Comparison of ENCODE assay signal across 21 cellular contexts in genomic region chr1:162983671-162984425, GRCh38.
A peak's percentile ranks its signal among the peaks of the same experiment; 100 is the strongest.
DNase-seq lines count a peak whose midpoint lies in the region; ATAC-seq, FAIRE-seq and TF ChIP-seq lines count a peak whose summit lies in the region.
"Had no signal": no experiment of that assay in that cellular context is flagged by ENCODE, and none has a peak within 500 bp of the region (broad histone marks: within the 10 kb centered on the region; RNA-seq: fewer than 3 reads in every experiment).

No MANE protein-coding gene starts in this region.

- no peak overlapping the region for H3K4me3 Mint-ChIP-seq in Caco-2 (ENCODE audit: unreplicated experiment)

- ATAC-seq in omental fat pad (ENCODE audit: low FRiP score) = peak; percentile 40
- ATAC-seq: A549, Right ventricle myocardium inferior had no signal

- TF ChIP-seq EP300 in ovary (IDR thresholded peaks at IDR 0.05) = no peak

- H3K27ac ChIP-seq in brain microvascular endothelial cell = peak overlapping the region; percentile 99
- H3K27ac ChIP-seq in ovary = no peak overlapping the region
- H3K27ac ChIP-seq: A549, C4-2B, SK-N-MC had no signal

- DNase-seq in EH (ENCODE audit: low read depth) = peak; percentile 20
- peak; percentile 86 for DNase-seq in NCI-H226
- no peak for DNase-seq in brain microvascular endothelial cell
- no peak for DNase-seq in omental fat pad (ENCODE audit: low spot score)
- DNase-seq in ovary = no peak
- no peak for DNase-seq in D721Med (ENCODE audit: insufficient read length, low spot score)
- no peak for DNase-seq in Kasumi-1 (lab: John Stamatoyannopoulos, UW)
- DNase-seq in Caco-2 = no peak
- DNase-seq: DMS153, H7, MV-4-11, NCI-H1417, NCI-H1930, NCI-H2171, NCI-H446 treated with DMSO at 0.1 percent for 48 hours, NCI-H774 had no signal

- no peak for TF ChIP-seq POLR2A in ovary (IDR thresholded peaks at IDR 0.05)

- 67 to 75% (median 67%) methylated on average over 3 of the region's 3 CpGs for WGBS in ovary, 3 donors

- CTCF ChIA-PET in Caco-2 (lab: Charles Lee) = interaction anchor here (1.0 kb wide), 2 partner anchors 85 to 130 kb away, joined by 3 read pairs; partner anchors contain the start of gene RGS4

- POLR2A ChIA-PET in Caco-2 (lab: Charles Lee) = no interaction called here

- no peaks in the 10 kb centered on the region for H3K36me3 Mint-ChIP-seq in Caco-2 (ENCODE audit: insufficient read depth, unreplicated experiment)

- H3K4me3 ChIP-seq in brain microvascular endothelial cell (ENCODE audit: low read depth, low read length) (no peak overlapping the region), ovary (no peak overlapping the region), Caco-2 (ENCODE audit: low read depth, low read length) (no peak overlapping the region)
- H3K4me3 ChIP-seq: A549, SK-N-MC had no signal

- H3K4me1 ChIP-seq in ovary (ENCODE audit: insufficient read depth) = no peaks in the 10 kb centered on the region
- no peaks in the 10 kb centered on the region for H3K4me1 ChIP-seq in Caco-2
- H3K4me1 ChIP-seq: A549 had no signal

- in situ Hi-C loops in brain microvascular endothelial cell (cut with HindIII; ENCODE audit: low pct_ligation_motif_present, low sequenced_read_pairs) = no loop called here

- no TSS peak for BruUV-seq in Caco-2 (replicated peaks; lab: Mats Ljungman, UMichigan)

- no peaks in the 10 kb centered on the region for H3K4me1 Mint-ChIP-seq in Caco-2 (ENCODE audit: low read depth, unreplicated experiment)

- H3K27me3 ChIP-seq in brain microvascular endothelial cell (replicated peaks) (no peaks in the 10 kb centered on the region), ovary (no peaks in the 10 kb centered on the region), Caco-2 (replicated peaks; ENCODE audit: control insufficient read depth, insufficient read depth, low read length) (no peaks in the 10 kb centered on the region)

- TF ChIP-seq CTCF in brain microvascular endothelial cell (IDR thresholded peaks at IDR 0.05; ENCODE audit: low read depth, low read length, missing control alignments) = no peak
- TF ChIP-seq CTCF in omental fat pad (IDR thresholded peaks at IDR 0.05) = no peak
- TF ChIP-seq CTCF in ovary (IDR thresholded peaks at IDR 0.05) = no peak
- no peak for TF ChIP-seq CTCF in D721Med (IDR thresholded peaks at IDR 0.05; ENCODE audit: insufficient read depth, missing control alignments)
- no peak for TF ChIP-seq CTCF in Caco-2 (IDR thresholded peaks at IDR 0.05; ENCODE audit: insufficient read depth in 1 of 2, low read depth in 1 of 2, low read length in 1 of 2, severe bottlenecking in 1 of 2, unreplicated experiment in 1 of 2)

- peaks cover 3% of the 10 kb centered on the region for H3K27me3 Mint-ChIP-seq in Caco-2 (ENCODE audit: insufficient read depth, unreplicated experiment)

- H3K36me3 ChIP-seq in brain microvascular endothelial cell (replicated peaks) = no peaks in the 10 kb centered on the region
- no peaks in the 10 kb centered on the region for H3K36me3 ChIP-seq in ovary
- no peaks in the 10 kb centered on the region for H3K36me3 ChIP-seq in Caco-2 (ENCODE audit: control insufficient read depth, insufficient read depth, low read length)

- H3K27ac Mint-ChIP-seq in Caco-2 (ENCODE audit: unreplicated experiment) = no peak overlapping the region

- no peak for FAIRE-seq in D721Med (lab: Jason Lieb, UNC)
- FAIRE-seq: A549, HTR-8/SVneo had no signal

- H3K9me3 ChIP-seq in ovary = no peaks in the 10 kb centered on the region
- H3K9me3 ChIP-seq in Caco-2 = no peaks in the 10 kb centered on the region
- H3K9me3 ChIP-seq: A549 had no signal

- H3K9me3 Mint-ChIP-seq in Caco-2 (ENCODE audit: unreplicated experiment) = no peaks in the 10 kb centered on the region

- intact Hi-C loops in ovary (cut with DNase I) (no loop called here), Caco-2 (cut with micrococcal nuclease; ENCODE audit: unreplicated experiment) (no loop called here)

Comparison
In these comparisons a context has a peak if more than half of its experiments do, and no peak if none do; other contexts are left out.
1. DNase-seq: peak in EH (single experiment) and NCI-H226 (single experiment); none in brain microvascular endothelial cell (single experiment), omental fat pad (single experiment), ovary (0 of 5), D721Med (single experiment), Kasumi-1 (0 of 2) and Caco-2 (0 of 2).